Comparison of ENCODE assay signal across 1 cellular context in the genomic region with DNA sequence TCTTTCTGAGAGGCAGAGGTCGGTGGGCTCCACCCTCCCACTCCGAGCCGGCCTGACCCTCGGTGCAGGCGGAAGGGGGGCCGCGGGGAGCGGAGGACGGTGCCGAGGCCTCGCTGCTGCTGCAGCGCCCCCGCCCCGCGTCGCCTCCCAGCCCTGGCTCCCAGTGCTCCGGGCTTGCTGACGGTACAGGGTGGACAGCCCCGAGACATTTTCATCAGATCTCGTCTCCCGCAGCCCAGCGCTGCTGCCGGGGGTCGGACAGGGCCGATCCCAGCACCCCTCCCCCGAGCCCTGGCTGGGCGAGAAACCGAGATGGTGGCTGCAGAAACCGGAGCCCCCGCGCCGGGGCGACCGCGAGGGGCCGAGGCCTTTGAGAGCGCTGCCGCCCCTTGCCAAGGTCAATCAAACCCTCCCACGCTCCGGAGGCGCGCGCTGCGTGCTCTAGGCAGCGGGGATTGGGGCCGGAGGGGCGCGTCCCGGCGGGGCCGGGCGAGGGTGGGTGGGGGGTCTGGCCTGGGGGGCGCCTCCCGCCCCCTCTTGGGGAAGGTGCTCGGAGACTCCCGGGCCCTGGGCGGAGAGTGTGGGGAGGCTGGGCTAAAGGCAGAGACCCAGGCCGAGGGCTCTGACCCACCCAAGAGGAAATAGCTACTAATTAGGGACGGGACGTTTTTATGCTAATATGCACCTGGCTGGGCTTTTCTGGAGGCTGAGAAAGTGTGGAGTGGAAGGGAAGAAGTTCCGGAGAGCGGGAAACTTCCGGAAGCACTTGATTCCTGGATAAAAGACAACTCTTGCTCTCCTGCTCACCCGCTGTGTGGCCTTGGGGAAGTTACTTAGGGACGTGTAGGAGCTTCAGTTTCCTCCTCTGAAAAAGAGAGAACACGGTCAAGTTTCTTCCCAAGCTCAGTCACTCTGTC.
TF ChIP-seq lines count a peak whose summit lies in the region.

No MANE protein-coding gene starts in this region.

TF ChIP-seq in endothelial cell of umbilical vein, 7 proteins besides CTCF, POLR2A, EP300 and RAD21 (continued from another document):
- TF ChIP-seq, protein P1, sequence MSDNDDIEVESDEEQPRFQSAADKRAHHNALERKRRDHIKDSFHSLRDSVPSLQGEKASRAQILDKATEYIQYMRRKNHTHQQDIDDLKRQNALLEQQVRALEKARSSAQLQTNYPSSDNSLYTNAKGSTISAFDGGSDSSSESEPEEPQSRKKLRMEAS (IDR thresholded peaks at IDR 0.05; ENCODE audit: insufficient read depth, insufficient read length): no peak
